ENCODE assay signal across 1 cellular context in the genomic region with DNA sequence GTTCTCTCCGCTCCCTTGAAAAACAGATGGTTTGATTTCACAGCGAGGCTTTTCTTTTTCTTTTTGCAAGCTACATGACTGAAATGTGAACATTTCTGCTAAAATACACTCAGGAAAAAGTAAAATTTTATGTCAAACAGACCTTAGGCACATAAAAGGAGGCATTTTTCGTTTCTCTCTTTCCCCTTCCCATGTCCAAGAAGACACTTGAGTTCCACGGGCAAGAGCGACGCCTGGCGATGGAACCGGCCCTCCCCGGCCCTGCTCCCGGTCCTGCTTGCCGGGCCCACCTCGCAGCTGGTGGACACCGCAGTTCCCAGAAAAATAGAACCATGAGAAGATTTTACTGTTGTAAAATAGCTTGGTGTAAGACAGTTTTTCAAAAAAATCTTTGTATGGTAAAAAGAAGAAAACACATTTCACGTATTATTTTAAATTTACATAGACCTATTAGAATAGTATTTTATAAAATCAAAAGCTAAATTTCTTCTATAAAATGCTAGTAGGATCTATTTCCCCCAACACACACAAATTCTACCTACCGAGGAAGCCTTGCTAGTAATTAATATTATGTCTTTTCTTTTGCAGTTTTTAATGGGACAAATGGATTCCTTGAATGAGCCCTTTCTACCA.
A peak's percentile ranks its signal among the peaks of the same experiment; 100 is the strongest.
TF ChIP-seq lines count a peak whose summit lies in the region.

No MANE protein-coding gene starts in this region.

TF ChIP-seq in GM12878, 131 proteins besides CTCF, POLR2A, EP300 and RAD21:
- TF ChIP-seq MTA3 (IDR thresholded peaks at IDR 0.05; ENCODE audit: borderline replicate concordance, low read length) (no peak), EZH2 (IDR thresholded peaks at IDR 0.05; ENCODE audit: borderline replicate concordance, control insufficient read depth, low read depth, low read length) (0 out of 2 replicates have a peak, but pooled peaks have one; percentile 74), SMC3 (IDR thresholded peaks at IDR 0.05; ENCODE audit: borderline replicate concordance, low read length) (peak; percentile 54; the same call in 1 of the 2 replicates)
